9 cellular contexts compared by ENCODE assay signal in the genomic region with DNA sequence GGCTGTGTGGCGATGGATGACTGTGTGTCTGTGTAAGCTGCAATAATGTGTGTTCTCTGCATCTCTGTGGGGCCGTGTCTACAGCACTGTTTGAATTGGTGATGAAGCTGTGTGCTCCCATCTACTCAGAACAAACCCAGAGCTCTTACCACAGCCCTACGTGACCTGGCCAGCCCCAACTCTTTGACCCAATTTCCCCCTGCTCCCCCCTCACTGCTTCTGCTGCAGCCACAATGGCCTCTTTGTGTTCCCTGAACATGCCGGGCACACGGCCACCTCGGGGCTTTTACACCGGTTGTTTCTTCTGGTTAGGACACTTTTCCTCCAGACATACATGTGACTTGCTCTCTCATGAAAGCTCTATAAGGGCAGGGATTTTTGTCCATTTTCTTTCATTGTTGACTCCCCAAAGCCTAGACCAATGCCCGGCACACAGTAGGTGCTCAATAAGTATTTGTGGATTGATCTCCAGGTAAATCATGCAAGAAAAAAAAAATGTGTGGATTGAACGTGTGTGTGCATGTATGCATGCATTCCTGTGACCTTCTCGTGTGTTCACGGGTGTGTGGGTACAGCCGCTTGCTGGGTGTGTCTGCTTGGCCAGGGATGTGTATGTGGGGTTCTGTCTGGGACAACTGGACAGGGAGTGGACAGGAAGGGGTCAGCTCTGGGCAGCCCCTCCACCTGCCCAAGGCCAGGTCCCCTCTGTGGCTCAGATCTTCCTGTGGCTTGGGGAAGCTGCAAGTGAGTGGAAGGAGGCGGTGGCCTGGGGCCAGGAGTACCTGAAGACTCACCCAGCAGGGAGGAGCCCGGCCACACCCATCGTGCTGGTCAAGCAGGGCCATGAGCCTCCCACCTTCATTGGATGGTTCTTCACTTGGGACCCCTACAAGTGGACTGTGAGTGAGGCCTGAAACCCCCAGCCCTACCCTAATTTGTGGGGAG. TPM values are rescaled to one million over a fixed set of nuclear protein-coding genes. Genes with fewer than 3 reads are reported as not detected.
DNase-seq lines count a peak whose midpoint lies in the region; ATAC-seq and TF ChIP-seq lines count a peak whose summit lies in the region.
"Had no signal": no experiment of that assay in that cellular context is flagged by ENCODE, and none has a peak within 500 bp of the region (broad histone marks: within the 10 kb centered on the region; RNA-seq: fewer than 3 reads in every experiment).

No MANE protein-coding gene starts in this region.

- DNase-seq in CD14-positive monocyte (ENCODE audit: low spot score) (peak; percentile 43), left cardiac atrium (peak; percentile 79), osteoblast (ENCODE audit: insufficient read length, low spot score, missing footprints) (peak; percentile 58), SK-N-SH (no peak)
- no peak for DNase-seq in NK-92 treated with Interleukin-12 subunit alpha and Interleukin-12 subunit beta, amount 100 ng/mL, for 24 hours (lab: John Stamatoyannopoulos, UW)

- TF ChIP-seq EP300 in SK-N-SH (IDR thresholded peaks at IDR 0.05; ENCODE audit: borderline replicate concordance in 1 of 2, low read depth in 1 of 2, low read length in 1 of 2) = no peak

- no peaks in the 10 kb centered on the region for H3K9me2 ChIP-seq in SK-N-SH

- peaks cover 56 to 79% of the 10 kb centered on the region in 2 donors for H3K36me3 Mint-ChIP-seq in CD14-positive monocyte
- peaks cover 10% of the 10 kb centered on the region for H3K36me3 Mint-ChIP-seq in activated T-helper 17 cell treated with anti-CD3 and anti-CD28 coated beads, Interleukin-2, amount 50 U/mL, for 72 hours (ENCODE audit: low read depth)
- H3K36me3 Mint-ChIP-seq in stimulated activated memory B cell treated with anti-CD40 and anti-IgM and Interleukin-4, amounts not matched to agents 10 μg/mL and 1 μg/mL and 100 μg/mL, for 72 hours = peaks cover 18% of the 10 kb centered on the region

- no peaks in the 10 kb centered on the region for H3K9me3 Mint-ChIP-seq in CD14-positive monocyte
- no peaks in the 10 kb centered on the region for H3K9me3 Mint-ChIP-seq in activated T-helper 17 cell treated with anti-CD3 and anti-CD28 coated beads, Interleukin-2, amount 50 U/mL, for 72 hours
- H3K9me3 Mint-ChIP-seq in stimulated activated memory B cell treated with anti-CD40 and anti-IgM and Interleukin-4, amounts not matched to agents 10 μg/mL and 1 μg/mL and 100 μg/mL, for 72 hours = no peaks in the 10 kb centered on the region

- H3K27me3 ChIP-seq in osteoblast (ENCODE audit: insufficient read depth, low read length) = no peaks in the 10 kb centered on the region
- H3K27me3 ChIP-seq in SK-N-SH (ENCODE audit: insufficient read depth) = no peaks in the 10 kb centered on the region

- H3K9me3 ChIP-seq in osteoblast (ENCODE audit: low read depth, low read length) = no peaks in the 10 kb centered on the region
- no peaks in the 10 kb centered on the region for H3K9me3 ChIP-seq in SK-N-SH

- TF ChIP-seq CTCF in CD14-positive monocyte (IDR thresholded peaks at IDR 0.05) (no peak), osteoblast (IDR thresholded peaks at IDR 0.05; ENCODE audit: extremely low read depth, low read depth, low read length) (no peak), SK-N-SH (IDR thresholded peaks at IDR 0.05) (no peak)

- POLR2A ChIA-PET in SK-N-SH (lab: Yijun Ruan, JAX) = interaction anchor here (1.3 kb wide), 1 partner anchor 24 kb away, joined by 4 read pairs; a partner anchor contains a TSS

- TF ChIP-seq RAD21 in SK-N-SH (IDR thresholded peaks at IDR 0.05; ENCODE audit: low read length) = no peak

- H3K4me2 ChIP-seq in osteoblast (ENCODE audit: insufficient read depth, low read length) = no peak overlapping the region
- H3K4me2 ChIP-seq in SK-N-SH = no peak overlapping the region

- H3K36me3 ChIP-seq in osteoblast (ENCODE audit: insufficient read depth, low read length) (peaks cover 13% of the 10 kb centered on the region), SK-N-SH (replicated peaks in 1 of 2; ENCODE audit: control insufficient read depth in 1 of 2, insufficient read depth in 2 of 2, low read length in 1 of 2) (peaks cover 0 to 29% of the 10 kb centered on the region in 2 experiments)

- H2AFZ ChIP-seq in osteoblast (ENCODE audit: low read length) = no peak overlapping the region
- H2AFZ ChIP-seq in SK-N-SH (ENCODE audit: low read depth) = no peak overlapping the region

- no peaks in the 10 kb centered on the region for H3F3A ChIP-seq in SK-N-SH (replicated peaks; ENCODE audit: insufficient read depth)

- H3K4me1 ChIP-seq in osteoblast (ENCODE audit: insufficient read depth, low read length) = no peaks in the 10 kb centered on the region
- H3K4me1 ChIP-seq in SK-N-SH (ENCODE audit: control insufficient read depth in 1 of 2, insufficient read depth in 2 of 2, low read depth in 1 of 2, low read length in 1 of 2) = no peaks in the 10 kb centered on the region; a peak in 1 of 4 replicates

- WGBS in SK-N-SH (ENCODE audit: low lambda C conversion rate) = 81% methylated on average over 9 of the region's 15 CpGs

- ATAC-seq in activated T-helper 17 cell treated with anti-CD3 and anti-CD28 coated beads, Interleukin-2, amount 50 U/mL, for 72 hours (replicated peaks) = peak; percentile 22
- ATAC-seq in left cardiac atrium (peak; percentile 21 to 52), GM18519 (IDR thresholded peaks at IDR 0.05; ENCODE audit: low FRiP score, unreplicated experiment) (no peak)
- ATAC-seq in stimulated activated memory B cell treated with anti-CD40 and anti-IgM and Interleukin-4, amounts not matched to agents 10 μg/mL and 1 μg/mL and 100 μg/mL, for 72 hours = no peak

- CTCF ChIA-PET in SK-N-SH (lab: Yijun Ruan, JAX) = interaction anchor here (1.0 to 5.4 kb wide), 6 partner anchors 8 to 151 kb away, joined by 3 to 77 read pairs (median 4); no protein-coding TSS in a partner anchor

- peak overlapping the region in 3 of 7 donors; percentile 9 to 64 (median 47) for H3K27ac Mint-ChIP-seq in CD14-positive monocyte
- peak overlapping the region; percentile 23 for H3K27ac Mint-ChIP-seq in activated T-helper 17 cell treated with anti-CD3 and anti-CD28 coated beads, Interleukin-2, amount 50 U/mL, for 72 hours
- no peak overlapping the region for H3K27ac Mint-ChIP-seq in stimulated activated memory B cell treated with anti-CD40 and anti-IgM and Interleukin-4, amounts not matched to agents 10 μg/mL and 1 μg/mL and 100 μg/mL, for 72 hours

- H3K4me3 Mint-ChIP-seq in CD14-positive monocyte = no peak overlapping the region
- no peak overlapping the region for H3K4me3 Mint-ChIP-seq in activated T-helper 17 cell treated with anti-CD3 and anti-CD28 coated beads, Interleukin-2, amount 50 U/mL, for 72 hours
- no peak overlapping the region for H3K4me3 Mint-ChIP-seq in stimulated activated memory B cell treated with anti-CD40 and anti-IgM and Interleukin-4, amounts not matched to agents 10 μg/mL and 1 μg/mL and 100 μg/mL, for 72 hours

- H3K79me2 ChIP-seq in osteoblast (ENCODE audit: insufficient read depth, low read length) (no peaks in the 10 kb centered on the region), SK-N-SH (ENCODE audit: insufficient read depth) (no peaks in the 10 kb centered on the region)

- intact Hi-C loops in CD14-positive monocyte (cut with micrococcal nuclease) (no loop called here), left cardiac atrium (cut with DNase I) (loop anchor here in 1 of 2 donors (10.0 kb wide), 1 partner anchor 151 kb away; no protein-coding TSS in a partner anchor)

- peaks cover 0 to 4% (median 2%) of the 10 kb centered on the region in 3 donors for H3K27me3 Mint-ChIP-seq in CD14-positive monocyte (ENCODE audit: low read depth in 3 of 3)
- no peaks in the 10 kb centered on the region for H3K27me3 Mint-ChIP-seq in activated T-helper 17 cell treated with anti-CD3 and anti-CD28 coated beads, Interleukin-2, amount 50 U/mL, for 72 hours
- H3K27me3 Mint-ChIP-seq in stimulated activated memory B cell treated with anti-CD40 and anti-IgM and Interleukin-4, amounts not matched to agents 10 μg/mL and 1 μg/mL and 100 μg/mL, for 72 hours = no peaks in the 10 kb centered on the region
- H3K27me3 Mint-ChIP-seq: CD4-positive, CD25-positive, alpha-beta regulatory T cell had no signal

- peaks cover 21% of the 10 kb centered on the region for H3K4me1 Mint-ChIP-seq in CD14-positive monocyte
- H3K4me1 Mint-ChIP-seq in activated T-helper 17 cell treated with anti-CD3 and anti-CD28 coated beads, Interleukin-2, amount 50 U/mL, for 72 hours = peaks cover 16% of the 10 kb centered on the region
- peaks cover 26% of the 10 kb centered on the region for H3K4me1 Mint-ChIP-seq in stimulated activated memory B cell treated with anti-CD40 and anti-IgM and Interleukin-4, amounts not matched to agents 10 μg/mL and 1 μg/mL and 100 μg/mL, for 72 hours

- H3K27ac ChIP-seq in osteoblast (ENCODE audit: low read depth, low read length) (no peak overlapping the region), SK-N-SH (ENCODE audit: low read depth in 2 of 2, low read length in 1 of 2) (no peak overlapping the region)

- H3K9ac ChIP-seq in SK-N-SH = no peak overlapping the region

- H3K4me3 ChIP-seq in osteoblast (ENCODE audit: insufficient read depth, low read length) = no peak overlapping the region
- no peak overlapping the region for H3K4me3 ChIP-seq in SK-N-SH (ENCODE audit: low read depth in 2 of 2, low read length in 1 of 2)

- H4K20me1 ChIP-seq in osteoblast (ENCODE audit: insufficient read depth, low read length) (peaks cover 6% of the 10 kb centered on the region), SK-N-SH (ENCODE audit: insufficient read depth) (no peaks in the 10 kb centered on the region)

TF ChIP-seq in SK-N-SH, 30 proteins besides CTCF, POLR2A, EP300 and RAD21 (continues in another document):
- TF ChIP-seq RCOR1 (IDR thresholded peaks at IDR 0.05; ENCODE audit: low read length) = no peak

RNA-seq across cellular contexts. Expression of a gene that starts 14.8 kb away (rescaled TPM):
- polyA plus RNA-seq in CD14-positive monocyte (1 to 10 TPM; 4.4 to 7.4 TPM), SK-N-SH (2012; rRNA removed) (8.6 and 8.8 TPM in 2 replicates)
- 10 to 100 TPM; 12.7 to 13.4 TPM for total RNA-seq in activated T-helper 17 cell treated with anti-CD3 and anti-CD28 coated beads, Interleukin-2, amount 50 U/mL, for 72 hours
- total RNA-seq in left cardiac atrium (1 to 10 TPM; 6.1 to 6.2 TPM), osteoblast (6.8 and 7.6 TPM in 2 replicates)
- 2.4 and 3.9 TPM in 2 replicates for polyA plus RNA-seq in SK-N-SH (2012; cell fraction: cytosol; rRNA removed)
- 28.7 and 29.0 TPM in 2 replicates for polyA plus RNA-seq in SK-N-SH (2012; cell fraction: nucleus; rRNA removed)

RNA-seq across cellular contexts. Expression of a gene that starts 24.1 kb away (rescaled TPM):
- 1 to 10 TPM; 4.1 to 6.0 TPM for polyA plus RNA-seq in CD14-positive monocyte
- total RNA-seq in activated T-helper 17 cell treated with anti-CD3 and anti-CD28 coated beads, Interleukin-2, amount 50 U/mL, for 72 hours = 10 to 100 TPM; 17.7 to 24.4 TPM
- total RNA-seq in left cardiac atrium = 10 to 100 TPM; 10.8 to 12.3 TPM
- total RNA-seq in osteoblast = 23.2 and 23.6 TPM in 2 replicates
- polyA plus RNA-seq in SK-N-SH (2012; rRNA removed) = 15.2 and 20.2 TPM in 2 replicates
- polyA plus RNA-seq in SK-N-SH (2012; cell fraction: cytosol; rRNA removed) = 7.3 and 10.6 TPM in 2 replicates
- 65.0 and 85.7 TPM in 2 replicates for polyA plus RNA-seq in SK-N-SH (2012; cell fraction: nucleus; rRNA removed)

RNA-seq across cellular contexts. Expression of a gene that starts 33.7 kb away (rescaled TPM):
- polyA plus RNA-seq in CD14-positive monocyte (under 1 TPM; 0.11 to 0.14 TPM), SK-N-SH (2012; rRNA removed) (0.02 TPM in 1 of 2 replicates, not detected in the other)
- 1 to 10 TPM; 1.2 to 2.0 TPM for total RNA-seq in activated T-helper 17 cell treated with anti-CD3 and anti-CD28 coated beads, Interleukin-2, amount 50 U/mL, for 72 hours
- total RNA-seq in left cardiac atrium (under 1 TPM; 0.29 to 0.82 TPM), osteoblast (under 0.01 and 0.29 TPM in 2 replicates)
- not detected in 2 replicates for polyA plus RNA-seq in SK-N-SH (2012; cell fraction: cytosol; rRNA removed)
- 0.01 TPM in 2 replicates for polyA plus RNA-seq in SK-N-SH (2012; cell fraction: nucleus; rRNA removed)

Comparison
In these comparisons a context has a peak if more than half of its experiments do, and no peak if none do; other contexts are left out.
1. DNase-seq: peak in CD14-positive monocyte (single experiment), left cardiac atrium (single experiment) and osteoblast (single experiment); none in NK-92 treated with Interleukin-12 subunit alpha and Interleukin-12 subunit beta, amount 100 ng/mL, for 24 hours (single experiment) and SK-N-SH (single experiment).
2. ATAC-seq: peak in activated T-helper 17 cell treated with anti-CD3 and anti-CD28 coated beads, Interleukin-2, amount 50 U/mL, for 72 hours (single experiment) and left cardiac atrium (2 of 2); none in stimulated activated memory B cell treated with anti-CD40 and anti-IgM and Interleukin-4, amounts not matched to agents 10 μg/mL and 1 μg/mL and 100 μg/mL, for 72 hours (single experiment) and GM18519 (single experiment).